Comparison of ENCODE assay signal across 18 cellular contexts in genomic region chr16:17072104-17072503, GRCh38.
DNase-seq lines count a peak whose midpoint lies in the region; ATAC-seq and TF ChIP-seq lines count a peak whose summit lies in the region.
"Had no signal": no experiment of that assay in that cellular context is flagged by ENCODE, and none has a peak within 500 bp of the region (broad histone marks: within the 10 kb centered on the region; RNA-seq: fewer than 3 reads in every experiment).

No MANE protein-coding gene starts in this region.

- no peak for ATAC-seq in T-cell (replicated peaks in 1 of 4)
- peak; percentile 48 for ATAC-seq in foreskin keratinocyte
- no peak for ATAC-seq in GM18909 (IDR thresholded peaks at IDR 0.05; ENCODE audit: poor library complexity, unreplicated experiment)
- ATAC-seq: left cardiac atrium had no signal

- intact Hi-C loops in OCI-LY7 (cut with micrococcal nuclease; ENCODE audit: unreplicated experiment), result no loop called here

- no peak overlapping the region for H3K4me2 ChIP-seq in OCI-LY7 (ENCODE audit: low read length)

- POLR2A ChIA-PET in T-cell (lab: Charles Lee) (no interaction called here), OCI-LY7 (lab: Charles Lee) (no interaction called here)

- no peak for TF ChIP-seq CTCF in foreskin keratinocyte (conservative IDR thresholded peaks at IDR 0.05)
- no peak for TF ChIP-seq CTCF in OCI-LY7 (conservative IDR thresholded peaks at IDR 0.05; ENCODE audit: low read length)

- BruUV-seq in OCI-LY7 (replicated peaks; lab: Mats Ljungman, UMichigan), result no TSS peak

- no peaks in the 10 kb centered on the region for H3K9me2 ChIP-seq in OCI-LY7 (ENCODE audit: insufficient read depth, low read length)

- CTCF ChIA-PET in T-cell (lab: Charles Lee), result no interaction called here
- CTCF ChIA-PET in OCI-LY7 (lab: Charles Lee; ENCODE audit: unreplicated experiment), result no interaction called here

- H3K4me1 Mint-ChIP-seq in T-cell, result peaks cover 22 to 27% (median 23%) of the 10 kb centered on the region in 3 donors

- H3K4me1 ChIP-seq in foreskin keratinocyte, result peaks cover 14% of the 10 kb centered on the region
- H3K4me1 ChIP-seq in OCI-LY7 (ENCODE audit: insufficient read depth, low read length, poor library complexity, severe bottlenecking), result peaks cover 9% of the 10 kb centered on the region
- H3K4me1 ChIP-seq: parathyroid adenoma, uterus had no signal

- H3K9me3 Mint-ChIP-seq in T-cell, result no peaks in the 10 kb centered on the region

- H4K20me1 ChIP-seq in OCI-LY7 (ENCODE audit: insufficient read depth, low read length), result no peaks in the 10 kb centered on the region

- no peaks in the 10 kb centered on the region for H3K79me2 ChIP-seq in OCI-LY7 (ENCODE audit: insufficient read depth, low read depth, low read length)
- H3K79me2 ChIP-seq: parathyroid adenoma had no signal

- H3K36me3 ChIP-seq in OCI-LY7 (ENCODE audit: insufficient read depth, low read length), result no peaks in the 10 kb centered on the region
- H3K36me3 ChIP-seq: uterus had no signal

- H3K27ac ChIP-seq in foreskin keratinocyte (no peak overlapping the region), OCI-LY7 (ENCODE audit: low read depth, low read length, poor library complexity, severe bottlenecking) (no peak overlapping the region)
- H3K27ac ChIP-seq: parathyroid adenoma, skin epidermis, uterus had no signal

- peak overlapping the region in 2 of 3 donors; percentile 13 to 60 for H3K4me3 Mint-ChIP-seq in T-cell

- DNase-seq in stimulated activated CD4-positive, alpha-beta T cell treated with anti-CD3 and anti-CD28 coated beads, Interleukin-4, amount 100 ng/mL, for 24 hours, result peak; percentile 7
- DNase-seq in stimulated activated CD4-positive, alpha-beta T cell treated with anti-CD3 and anti-CD28 coated beads, Interleukin-4, amount 100 ng/mL, for 4 hours, result no peak
- DNase-seq in T-cell (no peak), foreskin keratinocyte (peak; percentile 15 to 42), middle frontal gyrus (ENCODE audit: extremely low spot score, low spot score) (no peak), NCI-H2171 treated with DMSO at 0.1 percent for 48 hours (lab: John Stamatoyannopoulos, UW) (no peak), OCI-LY7 (ENCODE audit: low spot score) (no peak)
- DNase-seq: activated naive CD4-positive, alpha-beta T cell; effector CD4-positive, alpha-beta T cell; Kasumi-1; left cardiac atrium; NCI-H1417 treated with DMSO at 0.1 percent for 48 hours; NCI-H446; stimulated activated naive CD4-positive, alpha-beta T cell treated with Interleukin-2 at 50 U/mL for 16 hours; uterus had no signal

- H3K4me3 ChIP-seq in OCI-LY7 (ENCODE audit: low read depth, low read length, poor library complexity, severe bottlenecking), result no peak overlapping the region
- H3K4me3 ChIP-seq: skin epidermis, uterus had no signal

- no peaks in the 10 kb centered on the region for H3K36me3 Mint-ChIP-seq in T-cell

- H3K27me3 ChIP-seq in foreskin keratinocyte, result peaks cover 10% of the 10 kb centered on the region
- H3K27me3 ChIP-seq: uterus had no signal

- no peaks in the 10 kb centered on the region for H3K9me3 ChIP-seq in OCI-LY7 (ENCODE audit: low read length)
- H3K9me3 ChIP-seq: uterus had no signal

- peak overlapping the region; percentile 49 to 50 for H3K27ac Mint-ChIP-seq in T-cell

- H2AFZ ChIP-seq in OCI-LY7 (ENCODE audit: low read length), result no peak overlapping the region
- H2AFZ ChIP-seq: parathyroid adenoma had no signal

- no peaks in the 10 kb centered on the region for H3K27me3 Mint-ChIP-seq in T-cell

Comparison
In these comparisons a context has a peak if more than half of its experiments do, and no peak if none do; other contexts are left out.
1. DNase-seq: peak in stimulated activated CD4-positive, alpha-beta T cell treated with anti-CD3 and anti-CD28 coated beads, Interleukin-4, amount 100 ng/mL, for 24 hours (single experiment) and foreskin keratinocyte (2 of 2); none in stimulated activated CD4-positive, alpha-beta T cell treated with anti-CD3 and anti-CD28 coated beads, Interleukin-4, amount 100 ng/mL, for 4 hours (0 of 2), T-cell (0 of 34), middle frontal gyrus (single experiment), NCI-H2171 treated with DMSO at 0.1 percent for 48 hours (single experiment) and OCI-LY7 (single experiment).